Comparison of ENCODE assay signal across 8 cellular contexts in genomic region chr10:112389147-112389822, GRCh38. TPM values are rescaled to one million over a fixed set of nuclear protein-coding genes. Genes with fewer than 3 reads are reported as not detected.
DNase-seq lines count a peak whose midpoint lies in the region; ATAC-seq and TF ChIP-seq lines count a peak whose summit lies in the region.

No MANE protein-coding gene starts in this region.

- no peaks in the 10 kb centered on the region for H3K36me3 ChIP-seq in CD8-positive, alpha-beta T cell (ENCODE audit: insufficient read depth, low read length)

- peak; percentile 79 for ATAC-seq in CD8-positive, alpha-beta T cell
- ATAC-seq in GM21367 (IDR thresholded peaks at IDR 0.05; ENCODE audit: unreplicated experiment) = peak; percentile 77
- ATAC-seq in HG03565 (IDR thresholded peaks at IDR 0.05; ENCODE audit: unreplicated experiment) = peak; percentile 46

- H3K27ac Mint-ChIP-seq in CD8-positive, alpha-beta T cell = peak overlapping the region; percentile 69
- peak overlapping the region; percentile 75 for H3K27ac Mint-ChIP-seq in activated CD4-positive, alpha-beta memory T cell treated with anti-CD3 and anti-CD28 coated beads, Interleukin-2, amount 10 ng/mL, durations not matched to agents 7 days and 5 days

- CTCF ChIA-PET in CD8-positive, alpha-beta T cell (lab: Charles Lee) = interaction anchor here (0.5 to 1.3 kb wide), 2 partner anchors 14 to 33 kb away, joined by 3 read pairs; no protein-coding TSS in a partner anchor
- CTCF ChIA-PET in activated CD4-positive, alpha-beta memory T cell treated with anti-CD3 and anti-CD28 coated beads, Interleukin-2, amount 10 ng/mL, durations not matched to agents 7 days and 5 days (lab: Charles Lee) = interaction anchor here (0.8 to 1.5 kb wide), 5 partner anchors 9 to 82 kb away, joined by 3 to 6 read pairs (median 3); partner anchors contain the start of gene ACSL5

- no peaks in the 10 kb centered on the region for H3K27me3 ChIP-seq in CD8-positive, alpha-beta T cell (ENCODE audit: insufficient read depth, low read length)

- no peak overlapping the region for H3K4me3 ChIP-seq in CD8-positive, alpha-beta T cell (ENCODE audit: low read depth, low read length)

- H3K36me3 Mint-ChIP-seq in CD8-positive, alpha-beta T cell = peaks cover 8% of the 10 kb centered on the region
- H3K36me3 Mint-ChIP-seq in activated CD4-positive, alpha-beta memory T cell treated with anti-CD3 and anti-CD28 coated beads, Interleukin-2, amount 10 ng/mL, durations not matched to agents 7 days and 5 days (ENCODE audit: low read depth) = peaks cover 38% of the 10 kb centered on the region

- peaks cover 14% of the 10 kb centered on the region for H3K4me1 ChIP-seq in CD8-positive, alpha-beta T cell (ENCODE audit: insufficient read depth, low read length)

- no peaks in the 10 kb centered on the region for H3K9me3 ChIP-seq in CD8-positive, alpha-beta T cell (ENCODE audit: low read length)

- H3K4me1 Mint-ChIP-seq in CD8-positive, alpha-beta T cell (ENCODE audit: low read depth) = peaks cover 60% of the 10 kb centered on the region
- H3K4me1 Mint-ChIP-seq in activated CD4-positive, alpha-beta memory T cell treated with anti-CD3 and anti-CD28 coated beads, Interleukin-2, amount 10 ng/mL, durations not matched to agents 7 days and 5 days = peaks cover 50% of the 10 kb centered on the region

- POLR2A ChIA-PET in CD8-positive, alpha-beta T cell (lab: Charles Lee) = interaction anchor here (0.7 kb wide), 1 partner anchor 17 kb away, joined by 3 read pairs; no protein-coding TSS in a partner anchor
- POLR2A ChIA-PET in activated CD4-positive, alpha-beta memory T cell treated with anti-CD3 and anti-CD28 coated beads, Interleukin-2, amount 10 ng/mL, durations not matched to agents 7 days and 5 days (lab: Charles Lee) = interaction anchor here (1.2 to 7.6 kb wide), 4 partner anchors 12 to 58 kb away, joined by 3 to 81 read pairs (median 8); partner anchors contain the start of genes ACSL5, VTI1A and ZDHHC6

- H3K27me3 Mint-ChIP-seq in CD8-positive, alpha-beta T cell (ENCODE audit: low read depth) = no peaks in the 10 kb centered on the region
- no peaks in the 10 kb centered on the region for H3K27me3 Mint-ChIP-seq in activated CD4-positive, alpha-beta memory T cell treated with anti-CD3 and anti-CD28 coated beads, Interleukin-2, amount 10 ng/mL, durations not matched to agents 7 days and 5 days

- DNase-seq in CD8-positive, alpha-beta T cell = peak in 3 of 7 experiments; percentile 22 to 42 (median 30)
- peak; percentile 64 for DNase-seq in activated CD4-positive, alpha-beta memory T cell treated with anti-CD3 and anti-CD28 coated beads, Interleukin-2, amount 10 ng/mL, durations not matched to agents 7 days and 5 days
- DNase-seq in glomerular visceral epithelial cell (ENCODE audit: extremely low spot score) (peak; percentile 35), amygdala (lab: John Stamatoyannopoulos, UW) (no peak), putamen (ENCODE audit: low spot score) (no peak)
- DNase-seq in stimulated activated CD4-positive, alpha-beta T cell treated with anti-CD3 and anti-CD28 coated beads, Interleukin-1b, Interleukin-23, amount 100 ng/mL, for 48 hours = peak; percentile 67

- H3K9me3 Mint-ChIP-seq in CD8-positive, alpha-beta T cell = no peaks in the 10 kb centered on the region
- H3K9me3 Mint-ChIP-seq in activated CD4-positive, alpha-beta memory T cell treated with anti-CD3 and anti-CD28 coated beads, Interleukin-2, amount 10 ng/mL, durations not matched to agents 7 days and 5 days = no peaks in the 10 kb centered on the region

- TF ChIP-seq CTCF in CD8-positive, alpha-beta T cell (IDR thresholded peaks at IDR 0.05) = no peak

- no peak overlapping the region for H3K4me3 Mint-ChIP-seq in CD8-positive, alpha-beta T cell
- H3K4me3 Mint-ChIP-seq in activated CD4-positive, alpha-beta memory T cell treated with anti-CD3 and anti-CD28 coated beads, Interleukin-2, amount 10 ng/mL, durations not matched to agents 7 days and 5 days = no peak overlapping the region

- intact Hi-C loops in CD8-positive, alpha-beta T cell (cut with DNase I, micrococcal nuclease) = no loop called here

- H3K27ac ChIP-seq in CD8-positive, alpha-beta T cell (ENCODE audit: low read depth, low read length) = peak overlapping the region; percentile 11

RNA-seq across cellular contexts. Expression of gene ACSL5, which starts 15.4 kb away (rescaled TPM):
- 10 to 100 TPM in 1 of 2 experiments, 1 to 10 TPM in 1; 9.0 to 11.6 TPM for total RNA-seq in CD8-positive, alpha-beta T cell
- 10 to 100 TPM; 55.0 to 55.1 TPM for total RNA-seq in activated CD4-positive, alpha-beta memory T cell treated with anti-CD3 and anti-CD28 coated beads, Interleukin-2, amount 10 ng/mL, durations not matched to agents 7 days and 5 days

RNA-seq across cellular contexts. Expression of gene ZDHHC6, which starts 57.4 kb away (rescaled TPM):
- total RNA-seq in CD8-positive, alpha-beta T cell = 10 to 100 TPM; 41.4 to 41.7 TPM
- total RNA-seq in activated CD4-positive, alpha-beta memory T cell treated with anti-CD3 and anti-CD28 coated beads, Interleukin-2, amount 10 ng/mL, durations not matched to agents 7 days and 5 days = 10 to 100 TPM; 46.3 to 47.0 TPM

RNA-seq across cellular contexts. Expression of gene VTI1A, which starts 57.7 kb away (rescaled TPM):
- 10 to 100 TPM; 59.0 to 62.7 TPM for total RNA-seq in CD8-positive, alpha-beta T cell
- total RNA-seq in activated CD4-positive, alpha-beta memory T cell treated with anti-CD3 and anti-CD28 coated beads, Interleukin-2, amount 10 ng/mL, durations not matched to agents 7 days and 5 days = 10 to 100 TPM; 32.9 to 37.3 TPM

Comparison
In these comparisons a context has a peak if more than half of its experiments do, and no peak if none do; other contexts are left out.
1. DNase-seq: peak in activated CD4-positive, alpha-beta memory T cell treated with anti-CD3 and anti-CD28 coated beads, Interleukin-2, amount 10 ng/mL, durations not matched to agents 7 days and 5 days (single experiment), glomerular visceral epithelial cell (single experiment) and stimulated activated CD4-positive, alpha-beta T cell treated with anti-CD3 and anti-CD28 coated beads, Interleukin-1b, Interleukin-23, amount 100 ng/mL, for 48 hours (single experiment); none in amygdala (0 of 56) and putamen (single experiment).
2. RNA of gene ACSL5, which starts 15.4 kb away (total RNA-seq): 55.0 to 55.1 TPM in activated CD4-positive, alpha-beta memory T cell treated with anti-CD3 and anti-CD28 coated beads, Interleukin-2, amount 10 ng/mL, durations not matched to agents 7 days and 5 days; 9.0 to 11.6 TPM in CD8-positive, alpha-beta T cell; every median in the first group is over 4 times any median in the second.
3. Peak in every context shown above with its lines, with median percentiles within 50 percentile points of each other: ATAC-seq.